In the genomic region with DNA sequence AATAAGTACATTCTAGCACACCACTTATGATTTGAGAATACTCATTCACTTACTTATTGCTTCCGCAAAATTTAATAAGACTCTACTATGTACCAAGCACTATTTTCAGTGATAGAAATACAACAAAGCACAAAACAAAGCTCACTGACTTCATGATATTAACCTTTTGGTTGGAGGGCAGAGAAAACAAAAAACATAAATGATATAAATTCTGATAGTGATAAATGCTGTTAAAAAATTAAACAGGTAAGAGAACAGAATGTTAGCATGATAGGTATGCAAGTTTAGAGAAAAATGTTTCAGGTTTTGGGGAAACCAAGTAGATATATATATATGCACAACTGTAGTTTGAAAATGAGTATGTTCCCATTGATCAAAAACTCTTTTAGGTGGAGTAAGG, we compare ENCODE assay signal across 10 cellular contexts. TPM values are rescaled to one million over a fixed set of nuclear protein-coding genes. Genes with fewer than 3 reads are reported as not detected.
DNase-seq lines count a peak whose midpoint lies in the region; ATAC-seq and TF ChIP-seq lines count a peak whose summit lies in the region.
"Had no signal": no experiment of that assay in that cellular context is flagged by ENCODE, and none has a peak within 500 bp of the region (broad histone marks: within the 10 kb centered on the region; RNA-seq: fewer than 3 reads in every experiment).

No MANE protein-coding gene starts in this region.

- intact Hi-C loops in dendritic cell treated with granulocyte-macrophage colony-stimulating factor and Interleukin-4, amounts not matched to agents 40 ng/mL and 50 ng/mL, for 4 days (cut with micrococcal nuclease), result loop anchor here (2.0 kb wide), 2 partner anchors 151 to 877 kb away; partner anchors contain the start of genes ANKRD13C and ZRANB2

- no peak for ATAC-seq in DND-41 (ENCODE audit: insufficient read depth, low read depth)
- ATAC-seq in HG03521 (IDR thresholded peaks at IDR 0.05; ENCODE audit: unreplicated experiment), result no peak
- no peak for ATAC-seq in HG03139 (IDR thresholded peaks at IDR 0.05; ENCODE audit: unreplicated experiment)

- peak overlapping the region; percentile 87 for H3K4me2 ChIP-seq in DND-41 (ENCODE audit: insufficient read depth, low read length)

- H3K4me3 Mint-ChIP-seq in dendritic cell treated with granulocyte-macrophage colony-stimulating factor and Interleukin-4, amounts not matched to agents 40 ng/mL and 50 ng/mL, for 4 days, result peak overlapping the region; percentile 91
- H3K4me3 Mint-ChIP-seq in neural crest cell, result peak overlapping the region; percentile 100

- peaks cover 40% of the 10 kb centered on the region for H3K4me1 Mint-ChIP-seq in dendritic cell treated with granulocyte-macrophage colony-stimulating factor and Interleukin-4, amounts not matched to agents 40 ng/mL and 50 ng/mL, for 4 days (ENCODE audit: low read depth)
- H3K4me1 Mint-ChIP-seq in neural crest cell, result peaks cover 45% of the 10 kb centered on the region

- TF ChIP-seq CTCF in DND-41 (IDR thresholded peaks at IDR 0.05; ENCODE audit: borderline replicate concordance, extremely low read depth, low read length, poor library complexity, severe bottlenecking) (no peak), neural crest cell (conservative IDR thresholded peaks at IDR 0.05) (no peak)

- peaks cover 10% of the 10 kb centered on the region; the same call in 1 of the 2 replicates for H4K20me1 ChIP-seq in DND-41 (ENCODE audit: insufficient read depth, low read length)

- H3K36me3 ChIP-seq in DND-41 (ENCODE audit: insufficient read depth, low read length) (peaks cover 17% of the 10 kb centered on the region), MG63 (peaks cover 21% of the 10 kb centered on the region)

- peak overlapping the region; percentile 73 for H3K9ac ChIP-seq in DND-41 (ENCODE audit: low read depth, low read length)

- no peaks in the 10 kb centered on the region for H3K27me3 Mint-ChIP-seq in dendritic cell treated with granulocyte-macrophage colony-stimulating factor and Interleukin-4, amounts not matched to agents 40 ng/mL and 50 ng/mL, for 4 days
- H3K27me3 Mint-ChIP-seq in neural crest cell (ENCODE audit: low read depth), result no peaks in the 10 kb centered on the region

- peaks cover 57% of the 10 kb centered on the region for H3K4me1 ChIP-seq in DND-41 (ENCODE audit: insufficient read depth, low read length)

- H3K79me2 ChIP-seq in DND-41 (ENCODE audit: insufficient read depth, low read length), result peaks cover 99% of the 10 kb centered on the region

- no peak overlapping the region for H2AFZ ChIP-seq in DND-41 (ENCODE audit: low read depth, low read length)

- DNase-seq in DND-41 (no peak), MG63 (no peak), neural crest cell (ENCODE audit: low read depth, low spot score) (no peak), H4 (ENCODE audit: low spot score) (no peak)
- DNase-seq in stimulated activated naive CD4-positive, alpha-beta T cell (lab: John Stamatoyannopoulos, UW), result no peak
- DNase-seq: cortex of kidney, NCI-H1092 had no signal

- peak overlapping the region; percentile 96 to 97; a peak in 3 of 4 replicates for H3K4me3 ChIP-seq in DND-41 (ENCODE audit: low read depth in 1 of 2, low read length in 2 of 2)
- H3K4me3 ChIP-seq in MG63, result peak overlapping the region; percentile 76

- no peak overlapping the region for H3K27ac Mint-ChIP-seq in dendritic cell treated with granulocyte-macrophage colony-stimulating factor and Interleukin-4, amounts not matched to agents 40 ng/mL and 50 ng/mL, for 4 days
- H3K27ac Mint-ChIP-seq in neural crest cell (ENCODE audit: unreplicated experiment), result no peak overlapping the region

- H3K36me3 Mint-ChIP-seq in dendritic cell treated with granulocyte-macrophage colony-stimulating factor and Interleukin-4, amounts not matched to agents 40 ng/mL and 50 ng/mL, for 4 days (ENCODE audit: low read depth), result peaks cover 39% of the 10 kb centered on the region
- H3K36me3 Mint-ChIP-seq in neural crest cell (ENCODE audit: low read depth), result no peaks in the 10 kb centered on the region

- H3K27me3 ChIP-seq in DND-41 (ENCODE audit: insufficient read depth, low read length, poor library complexity) (no peaks in the 10 kb centered on the region), MG63 (no peaks in the 10 kb centered on the region)

- H3K9me3 ChIP-seq in DND-41 (ENCODE audit: insufficient read depth, low read length, severe bottlenecking) (no peaks in the 10 kb centered on the region), MG63 (no peaks in the 10 kb centered on the region)

- H3K9me3 Mint-ChIP-seq in dendritic cell treated with granulocyte-macrophage colony-stimulating factor and Interleukin-4, amounts not matched to agents 40 ng/mL and 50 ng/mL, for 4 days, result no peaks in the 10 kb centered on the region
- no peaks in the 10 kb centered on the region for H3K9me3 Mint-ChIP-seq in neural crest cell

- peak overlapping the region; percentile 47; the same call in 1 of the 2 replicates for H3K27ac ChIP-seq in DND-41 (ENCODE audit: low read length)

RNA-seq across cellular contexts. Expression of gene LRRC40, which starts 1.2 kb away (rescaled TPM):
- 17.6 and 25.9 TPM in 2 replicates for total RNA-seq in MG63 (2014; rRNA removed; shearing (Covaris generic); ENCODE audit: low replicate concordance)
- total RNA-seq in neural crest cell, result 27.7 and 28.0 TPM in 2 replicates
- total RNA-seq in H4 (2014; rRNA removed; shearing (Covaris generic)), result 18.3 and 29.5 TPM in 2 replicates

RNA-seq across cellular contexts. Expression of gene SRSF11, which starts 17.0 kb away (rescaled TPM):
- 83.5 and 146 TPM in 2 replicates for total RNA-seq in MG63 (2014; rRNA removed; shearing (Covaris generic); ENCODE audit: low replicate concordance)
- 244 and 245 TPM in 2 replicates for total RNA-seq in neural crest cell
- 48.5 and 65.2 TPM in 2 replicates for total RNA-seq in H4 (2014; rRNA removed; shearing (Covaris generic))
